9 cellular contexts compared by ENCODE assay signal in the genomic region with DNA sequence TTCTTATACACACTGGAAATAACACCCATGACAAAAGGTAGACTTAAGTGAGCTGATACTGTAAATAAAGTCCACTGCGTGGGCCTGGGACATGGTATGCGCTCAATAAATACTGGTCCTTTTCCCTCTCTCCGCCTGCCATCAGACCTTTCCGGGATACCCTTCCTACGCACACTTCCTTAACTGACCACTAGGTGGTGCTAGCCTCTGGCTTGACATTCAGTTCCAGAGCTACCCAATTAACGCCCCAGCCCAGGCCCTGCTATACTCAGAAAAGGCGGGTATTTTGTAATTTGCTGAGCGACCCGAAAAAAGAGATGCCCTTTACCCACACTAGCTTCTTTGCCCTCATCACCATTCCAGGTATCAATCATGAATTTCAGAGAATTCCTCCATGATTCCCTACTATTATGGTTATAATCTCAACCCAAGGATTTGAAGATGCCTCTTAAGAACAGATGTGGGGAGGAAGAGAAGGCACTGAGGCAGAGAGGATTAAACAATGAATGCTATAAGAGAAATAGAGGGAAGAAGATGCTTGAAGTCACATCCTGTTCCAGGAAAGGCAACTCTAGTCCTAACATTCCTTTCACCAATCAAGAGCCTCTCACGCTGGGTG. TPM values are rescaled to one million over a fixed set of nuclear protein-coding genes. Genes with fewer than 3 reads are reported as not detected.
DNase-seq lines count a peak whose midpoint lies in the region; ATAC-seq and TF ChIP-seq lines count a peak whose summit lies in the region.
"Had no signal": no experiment of that assay in that cellular context is flagged by ENCODE, and none has a peak within 500 bp of the region (broad histone marks: within the 10 kb centered on the region; RNA-seq: fewer than 3 reads in every experiment).

No MANE protein-coding gene starts in this region.

- 13 to 16% methylated on average over 10 of the region's 10 CpGs for WGBS in esophagus squamous epithelium, 2 donors
- 12 to 14% (median 13%) methylated on average over 10 of the region's 10 CpGs for WGBS in stomach, 5 donors

- H3K27me3 ChIP-seq in DND-41 (ENCODE audit: insufficient read depth, low read length, poor library complexity) (peaks cover 18% of the 10 kb centered on the region), esophagus squamous epithelium (peaks cover 0 to 10% (median 0%) of the 10 kb centered on the region in 4 donors), neural cell (ENCODE audit: insufficient read depth, low read depth, low read length) (no peaks in the 10 kb centered on the region), stomach (peaks cover 0 to 11% (median 0%) of the 10 kb centered on the region in 3 donors)

- H3K4me1 ChIP-seq in DND-41 (ENCODE audit: insufficient read depth, low read length) (peaks cover 16% of the 10 kb centered on the region), esophagus squamous epithelium (peaks cover 8 to 36% (median 19%) of the 10 kb centered on the region in 3 donors), stomach (peaks cover 5 to 19% (median 16%) of the 10 kb centered on the region in 4 donors)

- TF ChIP-seq EP300 in neural cell (conservative IDR thresholded peaks at IDR 0.05; ENCODE audit: poor library complexity, severe bottlenecking) (no peak), stomach (IDR thresholded peaks at IDR 0.05) (no peak)

- TF ChIP-seq POLR2A in esophagus squamous epithelium (IDR thresholded peaks at IDR 0.05) (no peak), stomach (IDR thresholded peaks at IDR 0.05) (no peak)

- peak; percentile 73 for ATAC-seq in DND-41 (ENCODE audit: insufficient read depth, low read depth)
- no peak for ATAC-seq in GM21367 (IDR thresholded peaks at IDR 0.05; ENCODE audit: unreplicated experiment)

- H3K9me3 ChIP-seq in DND-41 (ENCODE audit: insufficient read depth, low read length, severe bottlenecking): no peaks in the 10 kb centered on the region
- no peaks in the 10 kb centered on the region for H3K9me3 ChIP-seq in esophagus squamous epithelium
- H3K9me3 ChIP-seq in neural cell (ENCODE audit: low read length): no peaks in the 10 kb centered on the region
- no peaks in the 10 kb centered on the region for H3K9me3 ChIP-seq in stomach

- no peak overlapping the region for H3K27ac ChIP-seq in DND-41 (ENCODE audit: low read length)
- no peak overlapping the region for H3K27ac ChIP-seq in esophagus squamous epithelium
- H3K27ac ChIP-seq in neural cell (ENCODE audit: low read length): no peak overlapping the region
- H3K27ac ChIP-seq in stomach: peak overlapping the region in 1 of 5 donors; percentile 13

- H4K20me1 ChIP-seq in DND-41 (ENCODE audit: insufficient read depth, low read length) (no peaks in the 10 kb centered on the region), neural cell (ENCODE audit: insufficient read depth) (no peaks in the 10 kb centered on the region)

- H3K4me2 ChIP-seq in DND-41 (ENCODE audit: insufficient read depth, low read length) (no peak overlapping the region), neural cell (ENCODE audit: low read length) (no peak overlapping the region)

- intact Hi-C loops in esophagus squamous epithelium (cut with DNase I): no loop called here
- intact Hi-C loops in stomach (cut with DNase I; ENCODE audit: low total_unique reads): loop anchor here (2.0 kb wide), 1 partner anchor 58 kb away; no protein-coding TSS in a partner anchor

- DNase-seq in DND-41: peak; percentile 79
- peak; percentile 71 for DNase-seq in Jurkat, Clone E6-1 (ENCODE audit: low read depth, low spot score)
- DNase-seq in OCI-M2 (lab: John Stamatoyannopoulos, UW; ENCODE audit: unreplicated experiment): peak; percentile 42
- peak; percentile 64 for DNase-seq in activated T-cell treated with anti-CD3 and anti-CD28 coated beads for 48 hours (ENCODE audit: low read depth)
- no peak for DNase-seq in esophagus squamous epithelium (lab: John Stamatoyannopoulos, UW)
- peak; percentile 80 for DNase-seq in stomach

- H3K79me2 ChIP-seq in DND-41 (ENCODE audit: insufficient read depth, low read length) (no peaks in the 10 kb centered on the region), neural cell (replicated peaks; ENCODE audit: insufficient read depth, low read length) (peaks cover 8% of the 10 kb centered on the region)

- H3K4me3 ChIP-seq in DND-41 (ENCODE audit: low read depth in 1 of 2, low read length in 2 of 2) (no peak overlapping the region), esophagus squamous epithelium (no peak overlapping the region), neural cell (ENCODE audit: low read length) (no peak overlapping the region), stomach (no peak overlapping the region)
- no peak overlapping the region for H3K4me3 ChIP-seq in Jurkat, Clone E6-1 (ENCODE audit: low read length)

- TF ChIP-seq RAD21 in neural cell (conservative IDR thresholded peaks at IDR 0.05): peak; percentile 64

- no peak overlapping the region for H3K9ac ChIP-seq in DND-41 (ENCODE audit: low read depth, low read length)
- no peak overlapping the region for H3K9ac ChIP-seq in neural cell (ENCODE audit: low read length)

- H3F3A ChIP-seq in neural cell (ENCODE audit: insufficient read depth, low read length, poor library complexity, severe bottlenecking): no peaks in the 10 kb centered on the region

- TF ChIP-seq CTCF in DND-41 (IDR thresholded peaks at IDR 0.05; ENCODE audit: borderline replicate concordance, extremely low read depth, low read length, poor library complexity, severe bottlenecking) (peak; percentile 92), esophagus squamous epithelium (IDR thresholded peaks at IDR 0.05) (peak; percentile 94 to 98 (median 96)), neural cell (IDR thresholded peaks at IDR 0.05; ENCODE audit: poor library complexity, severe bottlenecking) (peak; percentile 82), stomach (IDR thresholded peaks at IDR 0.05) (peak in 6 of 7 experiments; percentile 49 to 99 (median 96))

- no peaks in the 10 kb centered on the region for H3K36me3 ChIP-seq in DND-41 (ENCODE audit: insufficient read depth, low read length)
- H3K36me3 ChIP-seq in esophagus squamous epithelium: no peaks in the 10 kb centered on the region
- no peaks in the 10 kb centered on the region for H3K36me3 ChIP-seq in neural cell (ENCODE audit: insufficient read depth, low read length)
- no peaks in the 10 kb centered on the region for H3K36me3 ChIP-seq in stomach

- H2AFZ ChIP-seq in DND-41 (ENCODE audit: low read depth, low read length) (no peak overlapping the region), neural cell (ENCODE audit: low read depth, low read length) (no peak overlapping the region)

- H3K9me2 ChIP-seq in neural cell (ENCODE audit: insufficient read depth, low read length): no peaks in the 10 kb centered on the region

TF ChIP-seq in neural cell, 6 proteins besides CTCF, POLR2A, EP300 and RAD21 (continues in another document):
- TF ChIP-seq MXI1 (conservative IDR thresholded peaks at IDR 0.05; ENCODE audit: poor library complexity, severe bottlenecking): no peak
- TF ChIP-seq POLR2AphosphoS5 (IDR thresholded peaks at IDR 0.05): no peak
- no peak for TF ChIP-seq TAF1 (IDR thresholded peaks at IDR 0.05; ENCODE audit: low read depth)
- TF ChIP-seq EZH2 (IDR thresholded peaks at IDR 0.05; ENCODE audit: borderline replicate concordance, insufficient read depth, low read length, poor library complexity, severe bottlenecking): no peak

RNA-seq across cellular contexts. Expression of gene LRP1, which starts 3.9 kb away (rescaled TPM):
- polyA plus RNA-seq in Jurkat, Clone E6-1 (2012; ENCODE audit: insufficient read depth, insufficient read length): 4.5 TPM
- total RNA-seq in esophagus squamous epithelium: 100 to 1,000 TPM in 1 of 4 donors, 10 to 100 TPM in 3; 60.8 to 147 (median 81.9) TPM
- polyA plus RNA-seq in neural cell: 18.2 and 27.7 TPM in 2 replicates
- polyA minus RNA-seq in neural cell: 93.7 and 106 TPM in 2 replicates
- total RNA-seq in stomach: 100 to 1,000 TPM in 4 of 5 donors, 10 to 100 TPM in 1; 97.8 to 510 (median 129) TPM
- polyA plus RNA-seq in stomach: 10 to 100 TPM; 13.5 to 25.9 (median 13.6) TPM

RNA-seq across cellular contexts. Expression of gene STAT6, which starts 13.2 kb away (rescaled TPM):
- 88.4 TPM for polyA plus RNA-seq in Jurkat, Clone E6-1 (2012; ENCODE audit: insufficient read depth, insufficient read length)
- total RNA-seq in esophagus squamous epithelium (100 to 1,000 TPM in 2 of 4 donors, 10 to 100 TPM in 2; 72.7 to 138 (median 102) TPM), stomach (100 to 1,000 TPM in 4 of 5 donors, 10 to 100 TPM in 1; 81.9 to 343 (median 209) TPM)
- polyA plus RNA-seq in neural cell (not detected in 2 replicates), stomach (100 to 1,000 TPM; 138 to 477 (median 147) TPM)
- 0.58 TPM in 1 of 2 replicates, not detected in the other for polyA minus RNA-seq in neural cell

RNA-seq across cellular contexts. Expression of gene LRP1-AS, which starts 23.1 kb away (rescaled TPM):
- polyA plus RNA-seq in Jurkat, Clone E6-1 (2012; ENCODE audit: insufficient read depth, insufficient read length): not detected
- total RNA-seq in esophagus squamous epithelium (not detected), stomach (not detected)
- polyA plus RNA-seq in neural cell (not detected in 2 replicates), stomach (not detected)
- not detected in 2 replicates for polyA minus RNA-seq in neural cell
- total RNA-seq: T-helper 2 cell treated with Interferon-gamma antibody and Interleukin-4, amounts not matched to agents 100 ng/mL and 5 ng/mL, for 36 hours had no signal

RNA-seq across cellular contexts. Expression of gene NAB2, which starts 35.5 kb away (rescaled TPM):
- polyA plus RNA-seq in Jurkat, Clone E6-1 (2012; ENCODE audit: insufficient read depth, insufficient read length): 18.2 TPM
- total RNA-seq in esophagus squamous epithelium (10 to 100 TPM in 3 of 4 donors, 1 to 10 TPM in 1; 9.1 to 25.2 (median 13.3) TPM), stomach (10 to 100 TPM in 2 of 5 donors, 1 to 10 TPM in 2, not detected in 1; 1.7 to 12.1 (median 8.3) TPM)
- polyA plus RNA-seq in neural cell (15.6 and 16.4 TPM in 2 replicates), stomach (10 to 100 TPM; 14.1 to 16.6 (median 16.3) TPM)
- polyA minus RNA-seq in neural cell: 17.6 and 20.9 TPM in 2 replicates

RNA-seq across cellular contexts. Expression of gene NEMP1, which starts 45.8 kb away (rescaled TPM):
- 25.5 TPM for polyA plus RNA-seq in Jurkat, Clone E6-1 (2012; ENCODE audit: insufficient read depth, insufficient read length)
- 1 to 10 TPM; 4.1 to 7.6 (median 6.7) TPM for total RNA-seq in esophagus squamous epithelium
- polyA plus RNA-seq in neural cell: 5.9 and 6.8 TPM in 2 replicates
- 3.9 and 4.3 TPM in 2 replicates for polyA minus RNA-seq in neural cell
- total RNA-seq in stomach: 10 to 100 TPM in 1 of 5 donors, 1 to 10 TPM in 4; 1.2 to 16.7 (median 2.7) TPM
- polyA plus RNA-seq in stomach: 1 to 10 TPM; 1.1 to 3.8 (median 2.2) TPM
